Comparison of ENCODE assay signal across 11 cellular contexts in the genomic region with DNA sequence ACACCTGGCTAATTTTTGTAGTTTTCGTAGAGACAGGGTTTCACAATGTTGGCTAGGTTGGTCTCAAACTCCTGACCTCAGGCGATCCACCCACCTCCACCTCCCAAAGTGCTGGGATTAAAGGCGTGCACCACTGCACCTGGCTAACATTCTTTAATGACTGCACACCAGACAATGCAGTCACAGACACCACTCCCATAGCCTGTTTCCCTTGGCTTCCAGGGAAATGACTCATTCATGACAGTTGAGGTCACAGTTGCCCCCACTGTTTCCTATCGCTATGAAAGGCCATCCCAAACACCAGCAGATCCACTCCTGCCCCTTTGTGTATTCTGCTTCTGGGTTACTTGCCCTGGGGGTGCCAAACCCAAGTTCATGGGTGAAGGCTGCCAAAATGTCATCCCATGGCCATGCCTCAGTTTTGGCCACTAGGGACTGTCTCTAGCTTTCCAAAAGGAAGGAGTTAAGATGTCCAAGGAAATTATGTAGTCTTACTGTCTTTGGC. TPM values are rescaled to one million over a fixed set of nuclear protein-coding genes. Genes with fewer than 3 reads are reported as not detected.
DNase-seq lines count a peak whose midpoint lies in the region; ATAC-seq, FAIRE-seq and TF ChIP-seq lines count a peak whose summit lies in the region.
"Had no signal": no experiment of that assay in that cellular context is flagged by ENCODE, and none has a peak within 500 bp of the region (broad histone marks: within the 10 kb centered on the region; RNA-seq: fewer than 3 reads in every experiment).

No MANE protein-coding gene starts in this region.

- H4K20me1 ChIP-seq in smooth muscle cell (ENCODE audit: low read depth) = no peaks in the 10 kb centered on the region

- H3K4me1 Mint-ChIP-seq in activated CD4-positive, alpha-beta T cell treated with anti-CD3 and anti-CD28 coated beads, Interleukin-2, amount 10 ng/mL, durations not matched to agents 7 days and 5 days = peaks cover 2% of the 10 kb centered on the region

- peak overlapping the region in 3 of 4 donors; percentile 35 to 67 (median 48) for H3K27ac ChIP-seq in esophagus squamous epithelium
- peak overlapping the region; percentile 98 for H3K27ac ChIP-seq in smooth muscle cell (ENCODE audit: low read depth)
- H3K27ac ChIP-seq: left ventricle myocardium inferior had no signal

- H3K4me1 ChIP-seq in esophagus squamous epithelium (peaks cover 14 to 46% (median 16%) of the 10 kb centered on the region in 3 donors), smooth muscle cell (ENCODE audit: low read depth) (peaks cover 10% of the 10 kb centered on the region)

- CTCF ChIA-PET in activated CD4-positive, alpha-beta T cell treated with anti-CD3 and anti-CD28 coated beads, Interleukin-2, amount 10 ng/mL, durations not matched to agents 7 days and 5 days (lab: Charles Lee) = interaction anchor here (1.1 kb wide), 1 partner anchor 46 kb away, joined by 3 read pairs; no protein-coding TSS in a partner anchor

- H3K9ac ChIP-seq in smooth muscle cell (ENCODE audit: low read depth) = peak overlapping the region; percentile 69

- H3K4me3 ChIP-seq in esophagus squamous epithelium (no peak overlapping the region), smooth muscle cell (no peak overlapping the region)
- H3K4me3 ChIP-seq: left ventricle myocardium inferior had no signal

- FAIRE-seq in RCC 7860 (lab: Jason Lieb, UNC) = peak; percentile 84
- FAIRE-seq: GM19239 had no signal

- POLR2A ChIA-PET in activated CD4-positive, alpha-beta T cell treated with anti-CD3 and anti-CD28 coated beads, Interleukin-2, amount 10 ng/mL, durations not matched to agents 7 days and 5 days (lab: Charles Lee) = no interaction called here

- ATAC-seq in HG03469 (IDR thresholded peaks at IDR 0.05; ENCODE audit: unreplicated experiment) = no peak
- ATAC-seq in GM21737 (IDR thresholded peaks at IDR 0.05; ENCODE audit: unreplicated experiment) = no peak

- H3K27me3 Mint-ChIP-seq in activated CD4-positive, alpha-beta T cell treated with anti-CD3 and anti-CD28 coated beads, Interleukin-2, amount 10 ng/mL, durations not matched to agents 7 days and 5 days = no peaks in the 10 kb centered on the region

- no peak overlapping the region for H2AFZ ChIP-seq in smooth muscle cell (ENCODE audit: low read depth)

- peak in 1 of 4 donors; percentile 9 for TF ChIP-seq POLR2A in esophagus squamous epithelium (IDR thresholded peaks at IDR 0.05)

- H3K4me3 Mint-ChIP-seq in activated CD4-positive, alpha-beta T cell treated with anti-CD3 and anti-CD28 coated beads, Interleukin-2, amount 10 ng/mL, durations not matched to agents 7 days and 5 days = no peak overlapping the region
- H3K4me3 Mint-ChIP-seq: IgD-negative memory B cell had no signal

- H3K36me3 Mint-ChIP-seq in activated CD4-positive, alpha-beta T cell treated with anti-CD3 and anti-CD28 coated beads, Interleukin-2, amount 10 ng/mL, durations not matched to agents 7 days and 5 days (ENCODE audit: low read depth) = no peaks in the 10 kb centered on the region
- H3K36me3 Mint-ChIP-seq: IgD-negative memory B cell had no signal

- no peaks in the 10 kb centered on the region for H3K9me3 Mint-ChIP-seq in activated CD4-positive, alpha-beta T cell treated with anti-CD3 and anti-CD28 coated beads, Interleukin-2, amount 10 ng/mL, durations not matched to agents 7 days and 5 days
- H3K9me3 Mint-ChIP-seq: IgD-negative memory B cell had no signal

- no peak overlapping the region for H3K4me2 ChIP-seq in smooth muscle cell

- H3K79me2 ChIP-seq in smooth muscle cell (ENCODE audit: low read depth) = no peaks in the 10 kb centered on the region

- no peak overlapping the region for H3K27ac Mint-ChIP-seq in activated CD4-positive, alpha-beta T cell treated with anti-CD3 and anti-CD28 coated beads, Interleukin-2, amount 10 ng/mL, durations not matched to agents 7 days and 5 days

- H3K9me3 ChIP-seq in esophagus squamous epithelium (no peaks in the 10 kb centered on the region), smooth muscle cell (replicated peaks; ENCODE audit: low read depth) (no peaks in the 10 kb centered on the region)
- H3K9me3 ChIP-seq: left ventricle myocardium inferior had no signal

- no peaks in the 10 kb centered on the region for H3K27me3 ChIP-seq in esophagus squamous epithelium
- H3K27me3 ChIP-seq in smooth muscle cell (ENCODE audit: low read depth) = no peaks in the 10 kb centered on the region

- DNase-seq in activated CD4-positive, alpha-beta T cell treated with anti-CD3 and anti-CD28 coated beads for 48 hours = peak; percentile 26
- DNase-seq in activated CD4-positive, alpha-beta T cell treated with anti-CD3 and anti-CD28 coated beads, Interleukin-2, amount 10 ng/mL, durations not matched to agents 7 days and 5 days = no peak
- DNase-seq in RCC 7860 (ENCODE audit: low spot score) = peak; percentile 87
- no peak for DNase-seq in esophagus squamous epithelium (lab: John Stamatoyannopoulos, UW)
- DNase-seq in smooth muscle cell (lab: John Stamatoyannopoulos, UW; ENCODE audit: unreplicated experiment) = no peak
- DNase-seq in hippocampal formation (lab: John Stamatoyannopoulos, UW) = no peak
- DNase-seq: left ventricle myocardium inferior had no signal

- WGBS in esophagus squamous epithelium, 2 donors = 5 to 17% methylated on average over 2 to 4 of the region's 4 CpGs
- 60% methylated on average over 4 of the region's 4 CpGs for WGBS in smooth muscle cell (ENCODE audit: low lambda C conversion rate)

- TF ChIP-seq CTCF in esophagus squamous epithelium (IDR thresholded peaks at IDR 0.05) (peak in 3 of 6 experiments; percentile 15 to 58 (median 44)), smooth muscle cell (IDR thresholded peaks at IDR 0.05; ENCODE audit: borderline replicate concordance, insufficient read depth, poor library complexity, severe bottlenecking) (peak; percentile 18)

- intact Hi-C loops in esophagus squamous epithelium (cut with DNase I) = loop anchor here (10.0 kb wide), 1 partner anchor 175 kb away; no protein-coding TSS in a partner anchor

- H3K36me3 ChIP-seq in esophagus squamous epithelium (peaks cover 0 to under 1% (median 0%) of the 10 kb centered on the region in 3 donors), smooth muscle cell (ENCODE audit: low read depth) (no peaks in the 10 kb centered on the region)

- H3F3A ChIP-seq in smooth muscle cell (ENCODE audit: low read depth) = peaks cover 21% of the 10 kb centered on the region

RNA-seq across cellular contexts. Expression of gene CHMP1B, which starts 8.7 kb away (rescaled TPM):
- 10 to 100 TPM; 24.3 to 26.8 TPM for total RNA-seq in activated CD4-positive, alpha-beta T cell treated with anti-CD3 and anti-CD28 coated beads, Interleukin-2, amount 10 ng/mL, durations not matched to agents 7 days and 5 days
- 10 to 100 TPM; 35.3 to 48.3 (median 42.3) TPM for total RNA-seq in esophagus squamous epithelium
- 54.6 and 61.1 TPM in 2 replicates for total RNA-seq in smooth muscle cell
- 35.6 and 54.4 TPM in 2 replicates for polyA plus RNA-seq in smooth muscle cell

RNA-seq across cellular contexts. Expression of gene MPPE1, which starts 48.2 kb away (rescaled TPM):
- total RNA-seq in activated CD4-positive, alpha-beta T cell treated with anti-CD3 and anti-CD28 coated beads, Interleukin-2, amount 10 ng/mL, durations not matched to agents 7 days and 5 days = 10 to 100 TPM; 60.7 to 64.0 TPM
- total RNA-seq in esophagus squamous epithelium = 10 to 100 TPM; 13.9 to 22.4 (median 15.6) TPM
- 28.5 and 73.1 TPM in 2 replicates for total RNA-seq in smooth muscle cell
- polyA plus RNA-seq in smooth muscle cell = 33.6 and 36.7 TPM in 2 replicates

Comparison
In these comparisons a context has a peak if more than half of its experiments do, and no peak if none do; other contexts are left out.
1. DNase-seq: peak in activated CD4-positive, alpha-beta T cell treated with anti-CD3 and anti-CD28 coated beads for 48 hours (single experiment) and RCC 7860 (single experiment); none in activated CD4-positive, alpha-beta T cell treated with anti-CD3 and anti-CD28 coated beads, Interleukin-2, amount 10 ng/mL, durations not matched to agents 7 days and 5 days (single experiment), esophagus squamous epithelium (single experiment), smooth muscle cell (single experiment) and hippocampal formation (0 of 2).